ENCODE assay signal across 16 cellular contexts in genomic region chr14:51336304-51336703, GRCh38.
DNase-seq lines count a peak whose midpoint lies in the region; ATAC-seq, FAIRE-seq and TF ChIP-seq lines count a peak whose summit lies in the region.
"Had no signal": no experiment of that assay in that cellular context is flagged by ENCODE, and none has a peak within 500 bp of the region (broad histone marks: within the 10 kb centered on the region; RNA-seq: fewer than 3 reads in every experiment).

No MANE protein-coding gene starts in this region.

- peak overlapping the region; percentile 10 for H3K4me3 ChIP-seq in adipocyte (ENCODE audit: low read length)
- no peak overlapping the region for H3K4me3 ChIP-seq in esophagus squamous epithelium
- H3K4me3 ChIP-seq in right cardiac atrium (ENCODE audit: low read length), result no peak overlapping the region
- no peak overlapping the region for H3K4me3 ChIP-seq in body of pancreas
- H3K4me3 ChIP-seq: Peyer's patch had no signal

- H3K9me3 ChIP-seq in adipocyte (ENCODE audit: control insufficient read depth, low read length) (no peaks in the 10 kb centered on the region), esophagus squamous epithelium (no peaks in the 10 kb centered on the region), right cardiac atrium (ENCODE audit: control insufficient read depth, low read length) (no peaks in the 10 kb centered on the region), body of pancreas (no peaks in the 10 kb centered on the region)
- H3K9me3 ChIP-seq: Peyer's patch had no signal

- H3K27ac ChIP-seq in esophagus squamous epithelium (peak overlapping the region; percentile 38 to 87 (median 76)), right cardiac atrium (ENCODE audit: low read length) (peak overlapping the region; percentile 12), body of pancreas (no peak overlapping the region)
- H3K27ac ChIP-seq: KMS-11 had no signal

- H3K27me3 ChIP-seq in adipocyte (replicated peaks; ENCODE audit: control insufficient read depth, insufficient read depth, low read length), result no peaks in the 10 kb centered on the region
- no peaks in the 10 kb centered on the region for H3K27me3 ChIP-seq in esophagus squamous epithelium
- no peaks in the 10 kb centered on the region for H3K27me3 ChIP-seq in right cardiac atrium (ENCODE audit: control insufficient read depth, insufficient read depth)
- H3K27me3 ChIP-seq in body of pancreas, result no peaks in the 10 kb centered on the region
- H3K27me3 ChIP-seq: Peyer's patch had no signal

- DNase-seq in adipocyte (ENCODE audit: low read depth) (no peak), esophagus squamous epithelium (lab: John Stamatoyannopoulos, UW) (no peak), right cardiac atrium (no peak), urothelium cell line (ENCODE audit: low spot score) (no peak), body of pancreas (no peak), HPDE6-E6E7 (ENCODE audit: extremely low spot score) (no peak)
- DNase-seq in stimulated activated CD4-positive, alpha-beta T cell treated with anti-CD3 and anti-CD28 coated beads, Interleukin-15, amount 100 ng/mL, for 24 hours, result no peak
- DNase-seq: ACHN, H7, NCI-H1048, NCI-H146, NCI-H2081, NCI-H510A treated with DMSO at 0.1 percent for 48 hours, Peyer's patch, SHP77 treated with DMSO at 0.1 percent for 48 hours had no signal

- ATAC-seq in right cardiac atrium, result peak; percentile 62 to 70
- no peak for ATAC-seq in body of pancreas

- H3K36me3 ChIP-seq in adipocyte (ENCODE audit: control insufficient read depth, insufficient read depth, low read length, severe bottlenecking) (no peaks in the 10 kb centered on the region), esophagus squamous epithelium (no peaks in the 10 kb centered on the region), body of pancreas (replicated peaks in 1 of 2; ENCODE audit: insufficient read depth in 1 of 2, low read depth in 2 of 2) (no peaks in the 10 kb centered on the region)
- H3K36me3 ChIP-seq: Peyer's patch had no signal

- intact Hi-C loops in esophagus squamous epithelium (cut with DNase I) (no loop called here), right cardiac atrium (cut with DNase I) (no loop called here), body of pancreas (cut with DNase I) (no loop called here)

- H3K4me1 ChIP-seq in adipocyte (ENCODE audit: control insufficient read depth, insufficient read depth, low read length), result peaks cover 44% of the 10 kb centered on the region
- H3K4me1 ChIP-seq in esophagus squamous epithelium, result peaks cover 11 to 77% (median 59%) of the 10 kb centered on the region in 3 donors
- peaks cover 6% of the 10 kb centered on the region for H3K4me1 ChIP-seq in right cardiac atrium (ENCODE audit: control insufficient read depth, insufficient read depth, low read length)
- H3K4me1 ChIP-seq in body of pancreas, result no peaks in the 10 kb centered on the region
- H3K4me1 ChIP-seq: Peyer's patch had no signal

- TF ChIP-seq POLR2A in esophagus squamous epithelium (IDR thresholded peaks at IDR 0.05) (no peak), body of pancreas (IDR thresholded peaks at IDR 0.05) (no peak)

- TF ChIP-seq CTCF in esophagus squamous epithelium (IDR thresholded peaks at IDR 0.05) (no peak), body of pancreas (IDR thresholded peaks at IDR 0.05) (no peak)

- H3K9ac ChIP-seq in adipocyte (ENCODE audit: low read length), result no peak overlapping the region
- H3K9ac ChIP-seq: KMS-11 had no signal

- peak; percentile 56 for FAIRE-seq in urothelium cell line (lab: Jason Lieb, UNC)

Comparison
In these comparisons a context has a peak if more than half of its experiments do, and no peak if none do; other contexts are left out.
1. H3K27ac ChIP-seq: peak in esophagus squamous epithelium (4 of 4) and right cardiac atrium (single experiment); none in body of pancreas (0 of 4).